24 cellular contexts compared by ENCODE assay signal in genomic region chr10:11908536-11908935, GRCh38.
"Had no signal": no experiment of that assay in that cellular context is flagged by ENCODE, and none has a peak within 500 bp of the region (broad histone marks: within the 10 kb centered on the region; RNA-seq: fewer than 3 reads in every experiment).

No MANE protein-coding gene starts in this region.

- H3K4me1 ChIP-seq: colonic mucosa, foreskin keratinocyte, left ventricle myocardium inferior, parathyroid adenoma, prostate gland, right lobe of liver, stomach, transverse colon had no signal

- H3K4me3 ChIP-seq: colonic mucosa, left ventricle myocardium inferior, lung, prostate gland, right lobe of liver, stomach, thoracic aorta, transverse colon had no signal

- H3K9me3 Mint-ChIP-seq: endodermal cell; immature natural killer cell; naive thymus-derived CD4-positive, alpha-beta T cell had no signal

- H3K9ac ChIP-seq: parathyroid adenoma had no signal

- H3K36me3 Mint-ChIP-seq: immature natural killer cell; naive thymus-derived CD4-positive, alpha-beta T cell had no signal

- H3K27ac Mint-ChIP-seq: endodermal cell; immature natural killer cell; naive thymus-derived CD4-positive, alpha-beta T cell had no signal

- H3K9me3 ChIP-seq: colonic mucosa, left ventricle myocardium inferior, prostate gland, right lobe of liver, stomach, thoracic aorta, transverse colon had no signal

- DNase-seq: colonic mucosa; dermis blood vessel endothelial cell; effector CD4-positive, alpha-beta T cell; endodermal cell; erythroblast; foreskin keratinocyte; immature natural killer cell; left ventricle myocardium inferior; mesendoderm; naive thymus-derived CD4-positive, alpha-beta T cell; occipital lobe; stimulated activated CD4-positive, alpha-beta T cell treated with anti-CD3 and anti-CD28 coated beads, Interleukin-2, amount 100 ng/mL, for 24 hours; stimulated activated CD4-positive, alpha-beta T cell treated with anti-CD3 and anti-CD28 coated beads, Interleukin-4, amount 100 ng/mL, for 4 hours; stimulated activated naive CD4-positive, alpha-beta T cell; stomach; substantia nigra; transverse colon had no signal

- ATAC-seq: foreskin keratinocyte; naive thymus-derived CD4-positive, alpha-beta T cell had no signal

- H3K27me3 ChIP-seq: colonic mucosa, foreskin keratinocyte, right lobe of liver, stomach, transverse colon had no signal

- H3K79me2 ChIP-seq: parathyroid adenoma had no signal

- H3K36me3 ChIP-seq: colonic mucosa, left ventricle myocardium inferior, prostate gland, right lobe of liver, stomach, thoracic aorta, transverse colon had no signal

- H3K4me3 Mint-ChIP-seq: endodermal cell; immature natural killer cell; naive thymus-derived CD4-positive, alpha-beta T cell had no signal

- H2AFZ ChIP-seq: parathyroid adenoma had no signal

- H3K27ac ChIP-seq: colonic mucosa, foreskin keratinocyte, left ventricle myocardium inferior, parathyroid adenoma, prostate gland, right lobe of liver, stomach, thoracic aorta, transverse colon had no signal

- FAIRE-seq: endothelial cell of umbilical vein, keratinocyte had no signal
